14 cellular contexts compared by ENCODE assay signal in genomic region chr1:54221113-54221834, GRCh38. TPM values are rescaled to one million over a fixed set of nuclear protein-coding genes. Genes with fewer than 3 reads are reported as not detected.
DNase-seq lines count a peak whose midpoint lies in the region; ATAC-seq and TF ChIP-seq lines count a peak whose summit lies in the region.
"Had no signal": no experiment of that assay in that cellular context is flagged by ENCODE, and none has a peak within 500 bp of the region (broad histone marks: within the 10 kb centered on the region; RNA-seq: fewer than 3 reads in every experiment).

No MANE protein-coding gene starts in this region.

- POLR2A ChIA-PET in MCF 10A (lab: Yijun Ruan, JAX), result interaction anchor here (0.8 kb wide), 1 partner anchor 19 kb away, joined by 3 read pairs; no protein-coding TSS in a partner anchor

- intact Hi-C loops in breast epithelium (cut with DNase I; ENCODE audit: low total_unique reads), result no loop called here
- intact Hi-C loops in MCF 10A (cut with micrococcal nuclease), result no loop called here

- H3K4me3 Mint-ChIP-seq in MCF 10A (ENCODE audit: unreplicated experiment), result no peak overlapping the region
- H3K4me3 Mint-ChIP-seq in activated naive CD8-positive, alpha-beta T cell treated with anti-CD3 and anti-CD28 coated beads, Interleukin-2, amount 50 U/mL, for 24 hours, result no peak overlapping the region
- H3K4me3 Mint-ChIP-seq: GM23338 had no signal

- H3K4me1 ChIP-seq in breast epithelium, result no peaks in the 10 kb centered on the region
- H3K4me1 ChIP-seq in muscle layer of duodenum (ENCODE audit: control insufficient read depth in 1 of 2, insufficient read depth in 2 of 2, low read length in 2 of 2), result peaks cover 0 to 22% of the 10 kb centered on the region in 2 donors
- peaks cover 12 to 21% of the 10 kb centered on the region in 2 donors for H3K4me1 ChIP-seq in thoracic aorta (ENCODE audit: control insufficient read depth in 1 of 2, low read depth in 2 of 2)
- H3K4me1 ChIP-seq: foreskin keratinocyte had no signal

- DNase-seq in breast epithelium (ENCODE audit: low spot score in 2 of 2) (no peak), MCF 10A (ENCODE audit: unreplicated experiment) (no peak), thoracic aorta (ENCODE audit: low spot score) (no peak), SW 1271 (lab: John Stamatoyannopoulos, UW) (no peak), DMS 273 treated with DMSO at 0.1 percent for 48 hours (lab: John Stamatoyannopoulos, UW) (no peak)
- DNase-seq in activated naive CD8-positive, alpha-beta T cell treated with anti-CD3 and anti-CD28 coated beads, Interleukin-2, amount 50 U/mL, for 24 hours, result no peak
- DNase-seq: foreskin keratinocyte, left colon, pancreas, transverse colon had no signal

- no peaks in the 10 kb centered on the region for H3K9me3 Mint-ChIP-seq in MCF 10A (ENCODE audit: unreplicated experiment)
- no peaks in the 10 kb centered on the region for H3K9me3 Mint-ChIP-seq in activated naive CD8-positive, alpha-beta T cell treated with anti-CD3 and anti-CD28 coated beads, Interleukin-2, amount 50 U/mL, for 24 hours
- H3K9me3 Mint-ChIP-seq: GM23338 had no signal

- no peaks in the 10 kb centered on the region for H3K36me3 ChIP-seq in breast epithelium
- peaks cover 16 to 24% of the 10 kb centered on the region in 2 donors for H3K36me3 ChIP-seq in muscle layer of duodenum (ENCODE audit: control insufficient read depth in 1 of 2, insufficient read depth in 2 of 2, low read length in 2 of 2)
- H3K36me3 ChIP-seq in thoracic aorta, result peaks cover 22% of the 10 kb centered on the region

- H3K36me3 Mint-ChIP-seq in MCF 10A (ENCODE audit: insufficient read depth, unreplicated experiment), result peaks cover 48% of the 10 kb centered on the region
- H3K36me3 Mint-ChIP-seq in activated naive CD8-positive, alpha-beta T cell treated with anti-CD3 and anti-CD28 coated beads, Interleukin-2, amount 50 U/mL, for 24 hours (ENCODE audit: low read depth), result peaks cover 30% of the 10 kb centered on the region

- H3K4me1 Mint-ChIP-seq in MCF 10A (ENCODE audit: insufficient read depth, unreplicated experiment), result no peaks in the 10 kb centered on the region
- H3K4me1 Mint-ChIP-seq in activated naive CD8-positive, alpha-beta T cell treated with anti-CD3 and anti-CD28 coated beads, Interleukin-2, amount 50 U/mL, for 24 hours, result peaks cover 8% of the 10 kb centered on the region

- TF ChIP-seq CTCF in breast epithelium (IDR thresholded peaks at IDR 0.05) (no peak), MCF 10A (IDR thresholded peaks at IDR 0.05; ENCODE audit: unreplicated experiment) (no peak), thoracic aorta (IDR thresholded peaks at IDR 0.05) (no peak)

- TF ChIP-seq POLR2A in breast epithelium (IDR thresholded peaks at IDR 0.05), result no peak

- ATAC-seq in activated naive CD8-positive, alpha-beta T cell treated with anti-CD3 and anti-CD28 coated beads, Interleukin-2, amount 50 U/mL, for 24 hours, result no peak
- ATAC-seq in thoracic aorta (ENCODE audit: insufficient number of reproducible peaks, low FRiP score, low read depth) (no peak), HG02973 (IDR thresholded peaks at IDR 0.05; ENCODE audit: unreplicated experiment) (no peak)
- ATAC-seq: foreskin keratinocyte had no signal

- H3K4me3 ChIP-seq in breast epithelium, result no peak overlapping the region
- H3K4me3 ChIP-seq in muscle layer of duodenum (ENCODE audit: low read depth in 1 of 2, low read length in 2 of 2), result no peak overlapping the region
- H3K4me3 ChIP-seq in thoracic aorta, result peak overlapping the region; percentile 33
- H3K4me3 ChIP-seq: GM23338, pancreas, PC-9, transverse colon had no signal

- no TSS peak for BruUV-seq in MCF 10A (replicated peaks; lab: Mats Ljungman, UMichigan)

- CTCF ChIA-PET in MCF 10A (lab: Yijun Ruan, JAX), result interaction anchor here (0.6 kb wide), 1 partner anchor 612 kb away, joined by 4 read pairs; no protein-coding TSS in a partner anchor

- H3K27ac Mint-ChIP-seq in MCF 10A (ENCODE audit: low read depth, unreplicated experiment), result no peak overlapping the region
- H3K27ac Mint-ChIP-seq in activated naive CD8-positive, alpha-beta T cell treated with anti-CD3 and anti-CD28 coated beads, Interleukin-2, amount 50 U/mL, for 24 hours, result peak overlapping the region; percentile 13
- H3K27ac Mint-ChIP-seq: GM23338 had no signal

- no peaks in the 10 kb centered on the region for H3K27me3 Mint-ChIP-seq in MCF 10A (ENCODE audit: insufficient read depth, unreplicated experiment)
- H3K27me3 Mint-ChIP-seq in activated naive CD8-positive, alpha-beta T cell treated with anti-CD3 and anti-CD28 coated beads, Interleukin-2, amount 50 U/mL, for 24 hours, result no peaks in the 10 kb centered on the region

- H3K27me3 ChIP-seq in breast epithelium (no peaks in the 10 kb centered on the region), muscle layer of duodenum (ENCODE audit: low read depth, low read length) (no peaks in the 10 kb centered on the region), thoracic aorta (replicated peaks; ENCODE audit: insufficient read depth) (no peaks in the 10 kb centered on the region)
- H3K27me3 ChIP-seq: foreskin keratinocyte, pancreas, transverse colon had no signal

- H3K9me3 ChIP-seq in breast epithelium, result no peaks in the 10 kb centered on the region
- no peaks in the 10 kb centered on the region for H3K9me3 ChIP-seq in muscle layer of duodenum (ENCODE audit: control insufficient read depth in 1 of 2, low read length in 2 of 2)
- no peaks in the 10 kb centered on the region for H3K9me3 ChIP-seq in thoracic aorta
- H3K9me3 ChIP-seq: pancreas, transverse colon had no signal

- H3K27ac ChIP-seq in breast epithelium (peak overlapping the region; percentile 42 to 52), muscle layer of duodenum (ENCODE audit: low read length) (peak overlapping the region; percentile 54), thoracic aorta (peak overlapping the region in 1 of 2 donors; percentile 62)
- H3K27ac ChIP-seq: foreskin keratinocyte, PC-9 had no signal

RNA-seq across cellular contexts. Expression of gene MRPL37, which starts 21.3 kb away (rescaled TPM):
- total RNA-seq in breast epithelium, result 10 to 100 TPM; 44.6 to 70.7 (median 48.8) TPM
- 98.2 and 128 TPM in 2 replicates for total RNA-seq in MCF 10A (2022)
- total RNA-seq in thoracic aorta, result 10 to 100 TPM; 43.2 to 55.0 TPM

RNA-seq across cellular contexts. Expression of gene CYB5RL, which starts 21.4 kb away (rescaled TPM):
- total RNA-seq in breast epithelium (1 to 10 TPM; 4.5 to 8.0 (median 7.5) TPM), MCF 10A (2022) (4.6 and 5.4 TPM in 2 replicates), thoracic aorta (1 to 10 TPM; 8.7 to 9.0 TPM)
